ENCODE assay signal across 27 cellular contexts in genomic region chr4:180086480-180087170, GRCh38.
A peak's percentile ranks its signal among the peaks of the same experiment; 100 is the strongest.
DNase-seq lines count a peak whose midpoint lies in the region; ATAC-seq, FAIRE-seq and TF ChIP-seq lines count a peak whose summit lies in the region.
"Had no signal": no experiment of that assay in that cellular context is flagged by ENCODE, and none has a peak within 500 bp of the region (broad histone marks: within the 10 kb centered on the region; RNA-seq: fewer than 3 reads in every experiment).

No MANE protein-coding gene starts in this region.

- H3K4me3 ChIP-seq in CD8-positive, alpha-beta memory T cell (ENCODE audit: low read length) = no peak overlapping the region
- H3K4me3 ChIP-seq: A549, GM12878 had no signal

- no peaks in the 10 kb centered on the region for H3K27me3 ChIP-seq in CD8-positive, alpha-beta memory T cell (ENCODE audit: insufficient read depth, low read length, poor library complexity, severe bottlenecking)

- no peaks in the 10 kb centered on the region for H3K9me3 ChIP-seq in CD8-positive, alpha-beta memory T cell (ENCODE audit: low read length)
- H3K9me3 ChIP-seq: A549, Caco-2, SK-N-SH had no signal

- CTCF ChIA-PET in HEK293T (lab: Yijun Ruan, JAX) = no interaction called here
- CTCF ChIA-PET in CD8-positive, alpha-beta memory T cell (lab: Charles Lee) = no interaction called here

- DNase-seq in HEK293T (ENCODE audit: extremely low spot score) (no peak), NCI-H1930 (lab: John Stamatoyannopoulos, UW) (peak; percentile 13 to 25), globus pallidus (ENCODE audit: low spot score) (peak; percentile 59), putamen (ENCODE audit: low spot score) (peak; percentile 36), GM12891 (ENCODE audit: insufficient read length, low spot score) (no peak)
- no peak for DNase-seq in CD8-positive, alpha-beta memory T cell
- DNase-seq: AML-193; C1 segment of cervical spinal cord; Caco-2; CD4-positive, alpha-beta memory T cell; DMS79; EL; GDM1; KBM-7; NCI-H1048; NCI-H1436 treated with DMSO at 0.1 percent for 48 hours; NCI-H187 treated with DMSO at 0.1 percent for 48 hours; NCI-H2227 treated with DMSO at 0.1 percent for 48 hours; NCI-H510A; SK-N-SH; SW 1271; T-helper 17 cell had no signal

- no peak for ATAC-seq in GM19452 (IDR thresholded peaks at IDR 0.05; ENCODE audit: unreplicated experiment)
- ATAC-seq: A549, GM12878, HepG2, T-helper 17 cell had no signal

- H3K36me3 Mint-ChIP-seq in CD8-positive, alpha-beta memory T cell = no peaks in the 10 kb centered on the region
- H3K36me3 Mint-ChIP-seq: CD4-positive, alpha-beta memory T cell had no signal

- POLR2A ChIA-PET in HEK293T (lab: Yijun Ruan, JAX) = no interaction called here
- POLR2A ChIA-PET in CD8-positive, alpha-beta memory T cell (lab: Charles Lee) = no interaction called here

- H3K27ac ChIP-seq in CD8-positive, alpha-beta memory T cell (ENCODE audit: low read depth, low read length) = no peak overlapping the region
- H3K27ac ChIP-seq: A549 had no signal

- no peaks in the 10 kb centered on the region for H3K4me1 ChIP-seq in CD8-positive, alpha-beta memory T cell (ENCODE audit: insufficient read depth, low read length)
- H3K4me1 ChIP-seq: A549 had no signal

- no peaks in the 10 kb centered on the region for H3K27me3 Mint-ChIP-seq in CD8-positive, alpha-beta memory T cell
- H3K27me3 Mint-ChIP-seq: CD4-positive, alpha-beta memory T cell; T-helper 17 cell had no signal

- H3K9me3 Mint-ChIP-seq in CD8-positive, alpha-beta memory T cell = peaks cover 0 to 7% (median 4%) of the 10 kb centered on the region in 5 donors

- FAIRE-seq in GM12891 (lab: Jason Lieb, UNC) = no peak
- FAIRE-seq: A549, GM12878, H54, HepG2 had no signal

- H3K4me1 Mint-ChIP-seq in CD8-positive, alpha-beta memory T cell = no peaks in the 10 kb centered on the region
- H3K4me1 Mint-ChIP-seq: CD4-positive, alpha-beta memory T cell; T-helper 17 cell had no signal

- no peak for TF ChIP-seq POLR2A in GM12891 (IDR thresholded peaks at IDR 0.05; ENCODE audit: low read depth, low read length)

- H3K4me3 Mint-ChIP-seq in CD8-positive, alpha-beta memory T cell = no peak overlapping the region
- H3K4me3 Mint-ChIP-seq: CD4-positive, alpha-beta memory T cell; T-helper 17 cell had no signal

- H3K27ac Mint-ChIP-seq in CD8-positive, alpha-beta memory T cell = no peak overlapping the region
- H3K27ac Mint-ChIP-seq: CD4-positive, alpha-beta memory T cell; T-helper 17 cell had no signal

- H3K36me3 ChIP-seq in CD8-positive, alpha-beta memory T cell (ENCODE audit: insufficient read depth, low read length) = no peaks in the 10 kb centered on the region

TF ChIP-seq in HEK293T, 16 proteins besides CTCF, POLR2A, EP300 and RAD21:
- TF ChIP-seq TARDBP (IDR thresholded peaks at IDR 0.05) (no peak), PKNOX1 (IDR thresholded peaks at IDR 0.05) (0 out of 2 replicates have a peak, but pooled peaks have one; percentile 2)
TF ChIP-seq in HEK293T: peak in this region for 1.

TF ChIP-seq in GM12891, 5 proteins besides CTCF, POLR2A, EP300 and RAD21:
- TF ChIP-seq POU2F2 (IDR thresholded peaks at IDR 0.05; ENCODE audit: low read depth, low read length) (no peak), TAF1 (IDR thresholded peaks at IDR 0.05; ENCODE audit: low read depth, low read length) (no peak), POLR2AphosphoS5 (IDR thresholded peaks at IDR 0.05; ENCODE audit: low read depth, low read length) (no peak), PAX5 (IDR thresholded peaks at IDR 0.05; ENCODE audit: insufficient read depth, low read length, severe bottlenecking) (no peak), SPI1 (IDR thresholded peaks at IDR 0.05; ENCODE audit: low read depth, low read length) (no peak)
TF ChIP-seq in GM12891: peak in this region for 0.

Comparison
In these comparisons a context has a peak if more than half of its experiments do, and no peak if none do; other contexts are left out.
1. DNase-seq: peak in NCI-H1930 (2 of 2), globus pallidus (single experiment) and putamen (single experiment); none in HEK293T (single experiment), CD8-positive, alpha-beta memory T cell (0 of 5) and GM12891 (single experiment).